Comparison of ENCODE assay signal across 1 cellular context in the genomic region with DNA sequence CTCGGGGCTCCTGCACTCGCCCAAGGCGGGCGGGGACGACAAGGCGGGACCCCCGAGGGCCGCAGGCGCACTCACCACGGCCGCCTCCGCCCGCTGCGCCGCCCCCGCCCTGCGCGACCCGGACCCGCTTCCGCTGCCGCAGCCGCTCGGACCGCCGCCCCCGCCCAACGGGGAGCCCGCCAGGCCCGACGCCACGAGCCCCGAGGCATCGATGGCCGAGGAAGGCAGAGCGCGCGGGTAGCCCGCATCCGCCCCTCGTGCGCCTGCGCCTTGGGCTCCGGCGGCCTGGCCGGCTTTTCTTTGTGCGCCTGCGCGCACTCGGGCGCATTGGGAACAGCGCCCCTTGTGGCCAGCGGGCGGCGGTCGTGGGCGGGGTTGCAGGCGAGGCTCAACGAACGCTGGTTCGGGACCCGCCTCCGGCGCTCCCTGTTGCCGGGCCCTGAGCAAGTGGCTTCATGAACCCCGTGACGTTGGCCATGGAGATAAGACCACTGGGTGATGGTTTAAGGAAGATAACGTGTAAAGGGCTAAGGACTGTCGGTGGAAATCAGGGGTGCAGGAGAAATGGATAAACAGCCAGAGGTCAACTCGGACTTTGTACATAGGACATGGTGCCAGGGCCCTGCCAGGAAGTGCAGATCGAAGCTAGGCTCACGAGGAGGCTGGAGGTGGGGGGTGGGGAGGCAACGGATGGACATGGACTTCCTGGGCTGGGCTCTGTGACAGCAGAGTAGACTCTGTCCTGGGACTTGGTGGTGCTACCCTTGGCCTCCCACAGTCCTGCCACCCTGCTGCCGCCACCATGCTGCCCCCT.
TF ChIP-seq lines count a peak whose summit lies in the region.

A gene (plus strand): TSS at position 725 of the 814 bp plus-strand sequence. CDS start 78 bp downstream, at position 803.
A gene with protein sequence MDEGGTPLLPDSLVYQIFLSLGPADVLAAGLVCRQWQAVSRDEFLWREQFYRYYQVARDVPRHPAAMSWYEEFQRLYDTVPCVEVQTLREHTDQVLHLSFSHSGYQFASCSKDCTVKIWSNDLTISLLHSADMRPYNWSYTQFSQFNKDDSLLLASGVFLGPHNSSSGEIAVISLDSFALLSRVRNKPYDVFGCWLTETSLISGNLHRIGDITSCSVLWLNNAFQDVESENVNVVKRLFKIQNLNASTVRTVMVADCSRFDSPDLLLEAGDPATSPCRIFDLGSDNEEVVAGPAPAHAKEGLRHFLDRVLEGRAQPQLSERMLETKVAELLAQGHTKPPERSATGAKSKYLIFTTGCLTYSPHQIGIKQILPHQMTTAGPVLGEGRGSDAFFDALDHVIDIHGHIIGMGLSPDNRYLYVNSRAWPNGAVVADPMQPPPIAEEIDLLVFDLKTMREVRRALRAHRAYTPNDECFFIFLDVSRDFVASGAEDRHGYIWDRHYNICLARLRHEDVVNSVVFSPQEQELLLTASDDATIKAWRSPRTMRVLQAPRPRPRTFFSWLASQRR (minus strand): TSS at position 220 of the 814 bp plus-strand sequence. CDS start 655 bp downstream, outside the sequence.

TF ChIP-seq in HepG2, 621 proteins besides CTCF, POLR2A, EP300 and RAD21 (continued from another document and continues in another):
- TF ChIP-seq, protein P1, sequence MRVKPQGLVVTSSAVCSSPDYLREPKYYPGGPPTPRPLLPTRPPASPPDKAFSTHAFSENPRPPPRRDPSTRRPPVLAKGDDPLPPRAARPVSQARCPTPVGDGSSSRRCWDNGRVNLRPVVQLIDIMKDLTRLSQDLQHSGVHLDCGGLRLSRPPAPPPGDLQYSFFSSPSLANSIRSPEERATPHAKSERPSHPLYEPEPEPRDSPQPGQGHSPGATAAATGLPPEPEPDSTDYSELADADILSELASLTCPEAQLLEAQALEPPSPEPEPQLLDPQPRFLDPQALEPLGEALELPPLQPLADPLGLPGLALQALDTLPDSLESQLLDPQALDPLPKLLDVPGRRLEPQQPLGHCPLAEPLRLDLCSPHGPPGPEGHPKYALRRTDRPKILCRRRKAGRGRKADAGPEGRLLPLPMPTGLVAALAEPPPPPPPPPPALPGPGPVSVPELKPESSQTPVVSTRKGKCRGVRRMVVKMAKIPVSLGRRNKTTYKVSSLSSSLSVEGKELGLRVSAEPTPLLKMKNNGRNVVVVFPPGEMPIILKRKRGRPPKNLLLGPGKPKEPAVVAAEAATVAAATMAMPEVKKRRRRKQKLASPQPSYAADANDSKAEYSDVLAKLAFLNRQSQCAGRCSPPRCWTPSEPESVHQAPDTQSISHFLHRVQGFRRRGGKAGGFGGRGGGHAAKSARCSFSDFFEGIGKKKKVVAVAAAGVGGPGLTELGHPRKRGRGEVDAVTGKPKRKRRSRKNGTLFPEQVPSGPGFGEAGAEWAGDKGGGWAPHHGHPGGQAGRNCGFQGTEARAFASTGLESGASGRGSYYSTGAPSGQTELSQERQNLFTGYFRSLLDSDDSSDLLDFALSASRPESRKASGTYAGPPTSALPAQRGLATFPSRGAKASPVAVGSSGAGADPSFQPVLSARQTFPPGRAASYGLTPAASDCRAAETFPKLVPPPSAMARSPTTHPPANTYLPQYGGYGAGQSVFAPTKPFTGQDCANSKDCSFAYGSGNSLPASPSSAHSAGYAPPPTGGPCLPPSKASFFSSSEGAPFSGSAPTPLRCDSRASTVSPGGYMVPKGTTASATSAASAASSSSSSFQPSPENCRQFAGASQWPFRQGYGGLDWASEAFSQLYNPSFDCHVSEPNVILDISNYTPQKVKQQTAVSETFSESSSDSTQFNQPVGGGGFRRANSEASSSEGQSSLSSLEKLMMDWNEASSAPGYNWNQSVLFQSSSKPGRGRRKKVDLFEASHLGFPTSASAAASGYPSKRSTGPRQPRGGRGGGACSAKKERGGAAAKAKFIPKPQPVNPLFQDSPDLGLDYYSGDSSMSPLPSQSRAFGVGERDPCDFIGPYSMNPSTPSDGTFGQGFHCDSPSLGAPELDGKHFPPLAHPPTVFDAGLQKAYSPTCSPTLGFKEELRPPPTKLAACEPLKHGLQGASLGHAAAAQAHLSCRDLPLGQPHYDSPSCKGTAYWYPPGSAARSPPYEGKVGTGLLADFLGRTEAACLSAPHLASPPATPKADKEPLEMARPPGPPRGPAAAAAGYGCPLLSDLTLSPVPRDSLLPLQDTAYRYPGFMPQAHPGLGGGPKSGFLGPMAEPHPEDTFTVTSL (CRISPR knock-in tag; IDR thresholded peaks at IDR 0.05; ENCODE audit: borderline replicate concordance) = peak; percentile 56; the same call in 1 of the 2 replicates
- TF ChIP-seq NR2F6 (IDR thresholded peaks at IDR 0.05) (peak; percentile 40; the same call in 1 of the 2 replicates), NR2F6 (CRISPR knock-in tag; IDR thresholded peaks at IDR 0.05) (peak; percentile 28), MIXL1 (CRISPR knock-in tag; IDR thresholded peaks at IDR 0.05) (0 out of 2 replicates have a peak, but pooled peaks have one; percentile 23), ZNF296 (CRISPR knock-in tag; conservative IDR thresholded peaks at IDR 0.05) (no peak), ZNF788 (CRISPR knock-in tag; IDR thresholded peaks at IDR 0.05; ENCODE audit: borderline replicate concordance) (peak; percentile 74; the same call in 1 of the 2 replicates), GTF3A (CRISPR knock-in tag; conservative IDR thresholded peaks at IDR 0.05) (peak; percentile 98; the same call in 1 of the 2 replicates), FOXP1 (IDR thresholded peaks at IDR 0.05) (no peak), FOXP1 (CRISPR knock-in tag; IDR thresholded peaks at IDR 0.05) (0 out of 2 replicates have a peak, but pooled peaks have one; percentile 31), ZNF329 (CRISPR knock-in tag; IDR thresholded peaks at IDR 0.05; ENCODE audit: low read depth) (peak; percentile 65; the same call in 1 of the 2 replicates), RARG (CRISPR knock-in tag; IDR thresholded peaks at IDR 0.05; ENCODE audit: low read depth) (peak; percentile 77; the same call in 1 of the 2 replicates), HDAC2 (CRISPR knock-in tag; IDR thresholded peaks at IDR 0.05) (peak; percentile 30), ZSCAN9 (CRISPR knock-in tag; IDR thresholded peaks at IDR 0.05; ENCODE audit: borderline replicate concordance) (peak; percentile 49; the same call in 1 of the 2 replicates), ZNF746 (CRISPR knock-in tag; IDR thresholded peaks at IDR 0.05) (no peak), ZNF136 (CRISPR knock-in tag; IDR thresholded peaks at IDR 0.05; ENCODE audit: low read depth) (peak; percentile 47; the same call in 1 of the 2 replicates), NONO (IDR thresholded peaks at IDR 0.05) (no peak), NONO (CRISPR knock-in tag; conservative IDR thresholded peaks at IDR 0.05) (peak; percentile 83; the same call in 1 of the 2 replicates), GABPB1 (CRISPR knock-in tag; IDR thresholded peaks at IDR 0.05) (peak; percentile 88), MTA3 (CRISPR knock-in tag; IDR thresholded peaks at IDR 0.05) (no peak), NR2C2 (CRISPR knock-in tag; IDR thresholded peaks at IDR 0.05; ENCODE audit: borderline replicate concordance) (peak; percentile 90), HNRNPLL (IDR thresholded peaks at IDR 0.05; ENCODE audit: low read depth, low read length, poor library complexity, severe bottlenecking) (peak; percentile 60), MLLT10 (CRISPR knock-in tag; IDR thresholded peaks at IDR 0.05) (no peak), KLF9 (CRISPR knock-in tag; IDR thresholded peaks at IDR 0.05; ENCODE audit: low read depth) (0 out of 2 replicates have a peak, but pooled peaks have one; percentile 33), ARNTL (CRISPR knock-in tag; IDR thresholded peaks at IDR 0.05) (0 out of 2 replicates have a peak, but pooled peaks have one; percentile 47), CHD4 (IDR thresholded peaks at IDR 0.05; ENCODE audit: borderline replicate concordance, low read length) (peak; percentile 95), PHB2 (IDR thresholded peaks at IDR 0.05; ENCODE audit: partially characterized antibody) (no peak), ZMYM4 (CRISPR knock-in tag; IDR thresholded peaks at IDR 0.05) (peak; percentile 65; the same call in 1 of the 2 replicates), SP1 (IDR thresholded peaks at IDR 0.05) (no peak), SP1 (CRISPR knock-in tag; IDR thresholded peaks at IDR 0.05) (peak; percentile 59; the same call in 1 of the 2 replicates), STAT5B (CRISPR knock-in tag; IDR thresholded peaks at IDR 0.05) (no peak), ZNF180 (CRISPR knock-in tag; IDR thresholded peaks at IDR 0.05; ENCODE audit: borderline replicate concordance, low read depth) (no peak)
- TF ChIP-seq, protein P2, sequence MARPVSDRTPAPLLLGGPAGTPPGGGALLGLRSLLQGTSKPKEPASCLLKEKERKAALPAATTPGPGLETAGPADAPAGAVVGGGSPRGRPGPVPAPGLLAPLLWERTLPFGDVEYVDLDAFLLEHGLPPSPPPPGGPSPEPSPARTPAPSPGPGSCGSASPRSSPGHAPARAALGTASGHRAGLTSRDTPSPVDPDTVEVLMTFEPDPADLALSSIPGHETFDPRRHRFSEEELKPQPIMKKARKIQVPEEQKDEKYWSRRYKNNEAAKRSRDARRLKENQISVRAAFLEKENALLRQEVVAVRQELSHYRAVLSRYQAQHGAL (CRISPR knock-in tag; IDR thresholded peaks at IDR 0.05; ENCODE audit: not compliant biosample characterization) = peak; percentile 13
- TF ChIP-seq, protein P3, sequence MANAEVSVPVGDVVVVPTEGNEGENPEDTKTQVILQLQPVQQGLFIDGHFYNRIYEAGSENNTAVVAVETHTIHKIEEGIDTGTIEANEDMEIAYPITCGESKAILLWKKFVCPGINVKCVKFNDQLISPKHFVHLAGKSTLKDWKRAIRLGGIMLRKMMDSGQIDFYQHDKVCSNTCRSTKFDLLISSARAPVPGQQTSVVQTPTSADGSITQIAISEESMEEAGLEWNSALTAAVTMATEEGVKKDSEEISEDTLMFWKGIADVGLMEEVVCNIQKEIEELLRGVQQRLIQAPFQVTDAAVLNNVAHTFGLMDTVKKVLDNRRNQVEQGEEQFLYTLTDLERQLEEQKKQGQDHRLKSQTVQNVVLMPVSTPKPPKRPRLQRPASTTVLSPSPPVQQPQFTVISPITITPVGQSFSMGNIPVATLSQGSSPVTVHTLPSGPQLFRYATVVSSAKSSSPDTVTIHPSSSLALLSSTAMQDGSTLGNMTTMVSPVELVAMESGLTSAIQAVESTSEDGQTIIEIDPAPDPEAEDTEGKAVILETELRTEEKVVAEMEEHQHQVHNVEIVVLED (CRISPR knock-in tag; IDR thresholded peaks at IDR 0.05; ENCODE audit: borderline replicate concordance) = peak; percentile 41; the same call in 1 of the 2 replicates
- TF ChIP-seq, protein P4, sequence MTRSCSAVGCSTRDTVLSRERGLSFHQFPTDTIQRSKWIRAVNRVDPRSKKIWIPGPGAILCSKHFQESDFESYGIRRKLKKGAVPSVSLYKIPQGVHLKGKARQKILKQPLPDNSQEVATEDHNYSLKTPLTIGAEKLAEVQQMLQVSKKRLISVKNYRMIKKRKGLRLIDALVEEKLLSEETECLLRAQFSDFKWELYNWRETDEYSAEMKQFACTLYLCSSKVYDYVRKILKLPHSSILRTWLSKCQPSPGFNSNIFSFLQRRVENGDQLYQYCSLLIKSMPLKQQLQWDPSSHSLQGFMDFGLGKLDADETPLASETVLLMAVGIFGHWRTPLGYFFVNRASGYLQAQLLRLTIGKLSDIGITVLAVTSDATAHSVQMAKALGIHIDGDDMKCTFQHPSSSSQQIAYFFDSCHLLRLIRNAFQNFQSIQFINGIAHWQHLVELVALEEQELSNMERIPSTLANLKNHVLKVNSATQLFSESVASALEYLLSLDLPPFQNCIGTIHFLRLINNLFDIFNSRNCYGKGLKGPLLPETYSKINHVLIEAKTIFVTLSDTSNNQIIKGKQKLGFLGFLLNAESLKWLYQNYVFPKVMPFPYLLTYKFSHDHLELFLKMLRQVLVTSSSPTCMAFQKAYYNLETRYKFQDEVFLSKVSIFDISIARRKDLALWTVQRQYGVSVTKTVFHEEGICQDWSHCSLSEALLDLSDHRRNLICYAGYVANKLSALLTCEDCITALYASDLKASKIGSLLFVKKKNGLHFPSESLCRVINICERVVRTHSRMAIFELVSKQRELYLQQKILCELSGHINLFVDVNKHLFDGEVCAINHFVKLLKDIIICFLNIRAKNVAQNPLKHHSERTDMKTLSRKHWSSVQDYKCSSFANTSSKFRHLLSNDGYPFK (CRISPR knock-in tag; IDR thresholded peaks at IDR 0.05; ENCODE audit: borderline replicate concordance) = peak; percentile 46; the same call in 1 of the 2 replicates
- TF ChIP-seq, protein P5, sequence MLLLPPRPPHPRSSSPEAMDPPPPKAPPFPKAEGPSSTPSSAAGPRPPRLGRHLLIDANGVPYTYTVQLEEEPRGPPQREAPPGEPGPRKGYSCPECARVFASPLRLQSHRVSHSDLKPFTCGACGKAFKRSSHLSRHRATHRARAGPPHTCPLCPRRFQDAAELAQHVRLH (CRISPR knock-in tag; IDR thresholded peaks at IDR 0.05; ENCODE audit: borderline replicate concordance, low read depth) = peak; percentile 96
- TF ChIP-seq, protein P6, sequence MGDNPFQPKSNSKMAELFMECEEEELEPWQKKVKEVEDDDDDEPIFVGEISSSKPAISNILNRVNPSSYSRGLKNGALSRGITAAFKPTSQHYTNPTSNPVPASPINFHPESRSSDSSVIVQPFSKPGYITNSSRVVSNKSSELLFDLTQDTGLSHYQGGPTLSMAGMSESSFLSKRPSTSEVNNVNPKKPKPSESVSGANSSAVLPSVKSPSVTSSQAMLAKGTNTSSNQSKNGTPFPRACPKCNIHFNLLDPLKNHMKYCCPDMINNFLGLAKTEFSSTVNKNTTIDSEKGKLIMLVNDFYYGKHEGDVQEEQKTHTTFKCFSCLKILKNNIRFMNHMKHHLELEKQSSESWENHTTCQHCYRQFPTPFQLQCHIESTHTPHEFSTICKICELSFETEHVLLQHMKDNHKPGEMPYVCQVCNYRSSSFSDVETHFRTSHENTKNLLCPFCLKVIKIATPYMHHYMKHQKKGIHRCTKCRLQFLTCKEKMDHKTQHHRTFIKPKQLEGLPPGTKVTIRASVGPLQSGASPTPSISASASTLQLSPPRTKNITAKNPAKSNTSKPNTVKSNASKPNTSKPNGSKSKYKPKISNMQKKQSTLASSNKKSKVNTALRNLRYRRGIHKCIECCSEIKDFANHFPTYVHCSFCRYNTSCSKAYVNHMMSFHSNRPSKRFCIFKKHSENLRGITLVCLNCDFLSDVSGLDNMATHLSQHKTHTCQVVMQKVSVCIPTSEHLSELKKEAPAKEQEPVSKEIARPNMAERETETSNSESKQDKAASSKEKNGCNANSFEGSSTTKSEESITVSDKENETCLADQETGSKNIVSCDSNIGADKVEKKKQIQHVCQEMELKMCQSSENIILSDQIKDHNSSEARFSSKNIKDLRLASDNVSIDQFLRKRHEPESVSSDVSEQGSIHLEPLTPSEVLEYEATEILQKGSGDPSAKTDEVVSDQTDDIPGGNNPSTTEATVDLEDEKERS (CRISPR knock-in tag; IDR thresholded peaks at IDR 0.05) = 0 out of 2 replicates have a peak, but pooled peaks have one; percentile 47
